ENCODE assay signal across 8 cellular contexts in genomic region chr1:201740609-201741231, GRCh38.
DNase-seq lines count a peak whose midpoint lies in the region; TF ChIP-seq lines count a peak whose summit lies in the region.

No MANE protein-coding gene starts in this region.

- POLR2A ChIA-PET in A673 (lab: Charles Lee; ENCODE audit: low non-redundant PET): no interaction called here

- H3K27ac ChIP-seq in HL-60 (replicated peaks) (no peak overlapping the region), right atrium auricular region (peak overlapping the region; percentile 78 to 81), A673 (ENCODE audit: low read depth, low read length, poor library complexity, severe bottlenecking) (no peak overlapping the region)

- peaks cover 5% of the 10 kb centered on the region for H3K4me1 Mint-ChIP-seq in activated T-helper 1 cell treated with anti-CD3 and anti-CD28 coated beads, Interleukin-12 subunit alpha, Interleukin-12 subunit beta, Interleukin-2, Interleukin-4 antibody, amounts not matched to agents 30 ng/mL and 10 ng/mL and 1 ng/mL, durations not matched to agents 14 hours and 24 hours and 36 hours (ENCODE audit: low read depth)

- H3K27me3 ChIP-seq in HL-60 (ENCODE audit: insufficient read depth, poor library complexity, severe bottlenecking) (peaks cover 40% of the 10 kb centered on the region), right atrium auricular region (no peaks in the 10 kb centered on the region), skeletal muscle satellite cell (ENCODE audit: control insufficient read depth, insufficient read depth, low read length) (no peaks in the 10 kb centered on the region), A673 (replicated peaks; ENCODE audit: insufficient read depth, low read depth, low read length, poor library complexity) (no peaks in the 10 kb centered on the region)

- H3K4me2 ChIP-seq in skeletal muscle satellite cell (ENCODE audit: low read length): peak overlapping the region; percentile 89

- no peaks in the 10 kb centered on the region for H3K36me3 ChIP-seq in right atrium auricular region
- H3K36me3 ChIP-seq in skeletal muscle satellite cell (ENCODE audit: insufficient read depth, low read length): peaks cover 27% of the 10 kb centered on the region
- H3K36me3 ChIP-seq in A673 (ENCODE audit: insufficient read depth, low read length, poor library complexity, severe bottlenecking): no peaks in the 10 kb centered on the region

- no peak overlapping the region for H3K27ac Mint-ChIP-seq in activated T-helper 1 cell treated with anti-CD3 and anti-CD28 coated beads, Interleukin-12 subunit alpha, Interleukin-12 subunit beta, Interleukin-2, Interleukin-4 antibody, amounts not matched to agents 30 ng/mL and 10 ng/mL and 1 ng/mL, durations not matched to agents 14 hours and 24 hours and 36 hours

- no peak for TF ChIP-seq CTCF in HL-60 (IDR thresholded peaks at IDR 0.05; ENCODE audit: insufficient read depth, low read length)
- no peak for TF ChIP-seq CTCF in right atrium auricular region (IDR thresholded peaks at IDR 0.05)
- no peak for TF ChIP-seq CTCF in A673 (conservative IDR thresholded peaks at IDR 0.05; ENCODE audit: low read depth, low read length)

- BruUV-seq in A673 (replicated peaks; lab: Mats Ljungman, UMichigan): no TSS peak

- no peaks in the 10 kb centered on the region for H3K9me3 Mint-ChIP-seq in activated T-helper 1 cell treated with anti-CD3 and anti-CD28 coated beads, Interleukin-12 subunit alpha, Interleukin-12 subunit beta, Interleukin-2, Interleukin-4 antibody, amounts not matched to agents 30 ng/mL and 10 ng/mL and 1 ng/mL, durations not matched to agents 14 hours and 24 hours and 36 hours

- H3K36me3 Mint-ChIP-seq in activated T-helper 1 cell treated with anti-CD3 and anti-CD28 coated beads, Interleukin-12 subunit alpha, Interleukin-12 subunit beta, Interleukin-2, Interleukin-4 antibody, amounts not matched to agents 30 ng/mL and 10 ng/mL and 1 ng/mL, durations not matched to agents 14 hours and 24 hours and 36 hours (ENCODE audit: low read depth): no peaks in the 10 kb centered on the region

- CTCF ChIA-PET in A673 (lab: Charles Lee): no interaction called here

- H3K9ac ChIP-seq in skeletal muscle satellite cell (ENCODE audit: low read depth, low read length): peak overlapping the region; percentile 57

- no peaks in the 10 kb centered on the region for H3K9me3 ChIP-seq in right atrium auricular region
- no peaks in the 10 kb centered on the region for H3K9me3 ChIP-seq in skeletal muscle satellite cell (replicated peaks; ENCODE audit: low read length)
- no peaks in the 10 kb centered on the region for H3K9me3 ChIP-seq in A673 (ENCODE audit: low read depth, low read length, poor library complexity, severe bottlenecking)

- H3K4me1 ChIP-seq in right atrium auricular region: peaks cover 0 to 58% of the 10 kb centered on the region in 2 donors
- H3K4me1 ChIP-seq in skeletal muscle satellite cell (ENCODE audit: control insufficient read depth, insufficient read depth, low read length): peaks cover 83% of the 10 kb centered on the region
- H3K4me1 ChIP-seq in A673 (ENCODE audit: insufficient read depth, low read length, poor library complexity, severe bottlenecking): peaks cover 31% of the 10 kb centered on the region

- DNase-seq in HL-60 (ENCODE audit: low read depth in 1 of 2, low spot score in 1 of 2) (peak; percentile 28 to 31), right atrium auricular region (ENCODE audit: low spot score) (no peak), cerebellar nuclear complex (lab: John Stamatoyannopoulos, UW) (no peak), HPDE6-E6E7 (ENCODE audit: extremely low spot score) (no peak), A673 (ENCODE audit: low spot score) (no peak)
- DNase-seq in activated T-helper 1 cell treated with anti-CD3 and anti-CD28 coated beads, Interleukin-12 subunit alpha, Interleukin-12 subunit beta, Interleukin-2, Interleukin-4 antibody, amounts not matched to agents 30 ng/mL and 10 ng/mL and 1 ng/mL, durations not matched to agents 14 hours and 24 hours and 36 hours (ENCODE audit: low spot score): no peak
- DNase-seq in stimulated activated CD4-positive, alpha-beta T cell treated with anti-CD3 and anti-CD28 coated beads, Interleukin-4, amount 100 ng/mL, for 24 hours: no peak

- peak overlapping the region; percentile 66 for H3K4me3 Mint-ChIP-seq in activated T-helper 1 cell treated with anti-CD3 and anti-CD28 coated beads, Interleukin-12 subunit alpha, Interleukin-12 subunit beta, Interleukin-2, Interleukin-4 antibody, amounts not matched to agents 30 ng/mL and 10 ng/mL and 1 ng/mL, durations not matched to agents 14 hours and 24 hours and 36 hours

- intact Hi-C loops in activated T-helper 1 cell treated with anti-CD3 and anti-CD28 coated beads, Interleukin-12 subunit alpha, Interleukin-12 subunit beta, Interleukin-2, Interleukin-4 antibody, amounts not matched to agents 30 ng/mL and 10 ng/mL and 1 ng/mL, durations not matched to agents 14 hours and 24 hours and 36 hours (cut with micrococcal nuclease): no loop called here
- intact Hi-C loops in A673 (cut with micrococcal nuclease; ENCODE audit: unreplicated experiment): no loop called here

- H3K4me3 ChIP-seq in HL-60 (replicated peaks; ENCODE audit: insufficient read depth, low read length) (no peak overlapping the region), right atrium auricular region (peak overlapping the region; percentile 58 to 74), skeletal muscle satellite cell (ENCODE audit: low read length) (peak overlapping the region; percentile 64), A673 (ENCODE audit: low read depth, low read length, poor library complexity, severe bottlenecking) (no peak overlapping the region)

- H3K27me3 Mint-ChIP-seq in activated T-helper 1 cell treated with anti-CD3 and anti-CD28 coated beads, Interleukin-12 subunit alpha, Interleukin-12 subunit beta, Interleukin-2, Interleukin-4 antibody, amounts not matched to agents 30 ng/mL and 10 ng/mL and 1 ng/mL, durations not matched to agents 14 hours and 24 hours and 36 hours (ENCODE audit: insufficient read depth): peaks cover 62% of the 10 kb centered on the region

Comparison
In these comparisons a context has a peak if more than half of its experiments do, and no peak if none do; other contexts are left out.
1. DNase-seq: peak in HL-60 (2 of 2); none in activated T-helper 1 cell treated with anti-CD3 and anti-CD28 coated beads, Interleukin-12 subunit alpha, Interleukin-12 subunit beta, Interleukin-2, Interleukin-4 antibody, amounts not matched to agents 30 ng/mL and 10 ng/mL and 1 ng/mL, durations not matched to agents 14 hours and 24 hours and 36 hours (single experiment), right atrium auricular region (single experiment), cerebellar nuclear complex (0 of 2), HPDE6-E6E7 (single experiment), A673 (single experiment) and stimulated activated CD4-positive, alpha-beta T cell treated with anti-CD3 and anti-CD28 coated beads, Interleukin-4, amount 100 ng/mL, for 24 hours (single experiment).
2. H3K27ac ChIP-seq: peak in right atrium auricular region (2 of 2); none in HL-60 (single experiment) and A673 (single experiment).
3. H3K4me3 ChIP-seq: peak in right atrium auricular region (2 of 2) and skeletal muscle satellite cell (single experiment); none in HL-60 (single experiment) and A673 (single experiment).